In genomic region chr2:207632575-207633492, GRCh38 we compare ENCODE assay signal across 9 cellular contexts. TPM values are rescaled to one million over a fixed set of nuclear protein-coding genes. Genes with fewer than 3 reads are reported as not detected.
DNase-seq lines count a peak whose midpoint lies in the region; ATAC-seq and TF ChIP-seq lines count a peak whose summit lies in the region.
"Had no signal": no experiment of that assay in that cellular context is flagged by ENCODE, and none has a peak within 500 bp of the region (broad histone marks: within the 10 kb centered on the region; RNA-seq: fewer than 3 reads in every experiment).

No MANE protein-coding gene starts in this region.

- DNase-seq in DND-41 = no peak
- peak; percentile 34 for DNase-seq in T1000 (lab: John Stamatoyannopoulos, UW)
- DNase-seq in left lung = no peak
- no peak for DNase-seq in NCI-H69 (lab: John Stamatoyannopoulos, UW)
- DNase-seq in hypothalamus (lab: John Stamatoyannopoulos, UW) = no peak
- DNase-seq in central memory CD4-positive, alpha-beta T cell = no peak
- no peak for DNase-seq in NCI-H2029 (lab: John Stamatoyannopoulos, UW)
- DNase-seq: gastrocnemius medialis had no signal

- H3K4me2 ChIP-seq in DND-41 (ENCODE audit: insufficient read depth, low read length) = no peak overlapping the region

- H3K36me3 ChIP-seq in DND-41 (ENCODE audit: insufficient read depth, low read length) = no peaks in the 10 kb centered on the region
- no peaks in the 10 kb centered on the region for H3K36me3 ChIP-seq in left lung
- H3K36me3 ChIP-seq: gastrocnemius medialis had no signal

- TF ChIP-seq CTCF in DND-41 (IDR thresholded peaks at IDR 0.05; ENCODE audit: borderline replicate concordance, extremely low read depth, low read length, poor library complexity, severe bottlenecking) (no peak), left lung (IDR thresholded peaks at IDR 0.05) (no peak)

- H3K27ac ChIP-seq in DND-41 (ENCODE audit: low read length) (no peak overlapping the region), left lung (peak overlapping the region in 1 of 2 donors; percentile 64)
- H3K27ac ChIP-seq: gastrocnemius medialis had no signal

- H3K9me3 ChIP-seq in DND-41 (ENCODE audit: insufficient read depth, low read length, severe bottlenecking) (no peaks in the 10 kb centered on the region), left lung (no peaks in the 10 kb centered on the region)
- H3K9me3 ChIP-seq: gastrocnemius medialis had no signal

- no peak overlapping the region for H3K4me3 ChIP-seq in DND-41 (ENCODE audit: low read depth in 1 of 2, low read length in 2 of 2)
- H3K4me3 ChIP-seq in left lung = no peak overlapping the region
- H3K4me3 ChIP-seq: gastrocnemius medialis had no signal

- H3K4me1 ChIP-seq in DND-41 (ENCODE audit: insufficient read depth, low read length) (no peaks in the 10 kb centered on the region), left lung (peaks cover 0 to 12% of the 10 kb centered on the region in 2 donors)
- H3K4me1 ChIP-seq: gastrocnemius medialis had no signal

- H3K9ac ChIP-seq in DND-41 (ENCODE audit: low read depth, low read length) = no peak overlapping the region

- ATAC-seq in DND-41 (ENCODE audit: insufficient read depth, low read depth) (peak; percentile 49; the same call in 2 of the 3 replicates), HG02759 (IDR thresholded peaks at IDR 0.05; ENCODE audit: unreplicated experiment) (peak; percentile 65), left lung (peak; percentile 80)

- H4K20me1 ChIP-seq in DND-41 (ENCODE audit: insufficient read depth, low read length) = no peaks in the 10 kb centered on the region

- no peaks in the 10 kb centered on the region for H3K27me3 ChIP-seq in DND-41 (ENCODE audit: insufficient read depth, low read length, poor library complexity)
- no peaks in the 10 kb centered on the region for H3K27me3 ChIP-seq in left lung
- H3K27me3 ChIP-seq: gastrocnemius medialis had no signal

- no peaks in the 10 kb centered on the region for H3K79me2 ChIP-seq in DND-41 (ENCODE audit: insufficient read depth, low read length)

- H2AFZ ChIP-seq in DND-41 (ENCODE audit: low read depth, low read length) = no peak overlapping the region

- intact Hi-C loops in left lung (cut with DNase I) = no loop called here

RNA-seq across cellular contexts. Expression of gene METTL21A, which starts 7.6 kb away (rescaled TPM):
- total RNA-seq in left lung = 10 to 100 TPM; 14.6 to 18.1 TPM
